Comparison of ENCODE assay signal across 21 cellular contexts in the genomic region with DNA sequence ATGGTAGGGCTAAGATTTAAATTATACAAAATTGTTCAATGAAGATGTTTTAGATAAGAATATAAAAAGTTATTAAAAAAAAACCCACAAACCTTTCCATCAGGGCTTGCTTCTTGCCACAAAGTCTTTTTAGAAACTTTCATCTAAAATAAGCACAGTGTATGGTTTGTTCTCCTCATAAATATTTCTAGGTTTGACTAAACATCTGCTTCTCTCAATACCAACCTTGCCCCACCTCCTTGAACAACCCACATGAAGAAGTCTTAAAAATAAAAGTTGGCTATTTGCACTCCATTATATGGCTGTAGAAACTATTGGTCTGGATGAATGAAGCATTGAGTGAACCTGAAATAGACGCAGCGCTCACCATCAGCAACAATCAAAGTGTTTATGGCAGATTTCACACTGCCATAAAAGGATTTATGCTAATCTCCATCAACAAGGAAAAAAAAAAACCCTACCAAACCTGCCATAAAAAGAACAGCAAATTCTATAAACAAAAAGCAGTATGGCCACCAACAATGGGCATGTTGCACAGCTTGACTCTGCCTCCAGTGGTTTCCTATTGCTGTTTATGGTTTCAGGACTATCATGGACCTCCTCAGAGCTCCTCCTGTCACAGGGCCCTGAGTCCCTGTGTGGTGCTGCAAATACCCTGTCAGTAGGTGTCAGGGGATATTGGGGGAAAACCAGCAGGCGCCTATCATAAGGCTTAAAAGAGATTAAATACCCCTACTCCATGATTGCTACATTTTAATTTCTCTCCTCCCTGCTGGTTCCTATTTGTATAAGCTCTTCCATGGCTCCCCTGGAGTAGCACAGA.
"Had no signal": no experiment of that assay in that cellular context is flagged by ENCODE, and none has a peak within 500 bp of the region (broad histone marks: within the 10 kb centered on the region; RNA-seq: fewer than 3 reads in every experiment).

No MANE protein-coding gene starts in this region.

- H3K27ac ChIP-seq: gastrocnemius medialis, left lung, suprapubic skin, transverse colon, vagina had no signal

- FAIRE-seq: bronchial epithelial cell, kidney had no signal

- ATAC-seq: activated T-cell treated with anti-CD3 and anti-CD28 coated beads, Interleukin-2, amount 50 U/mL, for 72 hours; gastrocnemius medialis; left lung had no signal

- H3K36me3 ChIP-seq: gastrocnemius medialis, left lung, suprapubic skin, transverse colon, vagina had no signal

- H3K4me1 ChIP-seq: gastrocnemius medialis, suprapubic skin, vagina had no signal

- H3K4me3 ChIP-seq: gastrocnemius medialis, left lung, suprapubic skin, transverse colon, vagina had no signal

- H3K27ac Mint-ChIP-seq: activated T-cell treated with anti-CD3 and anti-CD28 coated beads, Interleukin-2, amount 50 U/mL, for 72 hours; mesothelial cell of epicardium; progenitor cell of endocrine pancreas; stimulated activated naive CD8-positive, alpha-beta T cell treated with anti-CD3 and anti-CD28 coated beads, Interleukin-15, Interleukin-2, amounts not matched to agents 100 ng/mL and 50 ng/mL, for 24 hours had no signal

- H3K9me3 Mint-ChIP-seq: activated T-cell treated with anti-CD3 and anti-CD28 coated beads, Interleukin-2, amount 50 U/mL, for 72 hours; mesothelial cell of epicardium; neural crest cell; stimulated activated naive CD8-positive, alpha-beta T cell treated with anti-CD3 and anti-CD28 coated beads, Interleukin-15, Interleukin-2, amounts not matched to agents 100 ng/mL and 50 ng/mL, for 24 hours had no signal

- H3K36me3 Mint-ChIP-seq: mesothelial cell of epicardium had no signal

- H3K9me3 ChIP-seq: gastrocnemius medialis, left lung, suprapubic skin, transverse colon, vagina had no signal

- H3K4me3 Mint-ChIP-seq: activated naive CD8-positive, alpha-beta T cell; activated T-cell treated with anti-CD3 and anti-CD28 coated beads, Interleukin-2, amount 50 U/mL, for 72 hours; mesothelial cell of epicardium; neural crest cell; stimulated activated naive CD8-positive, alpha-beta T cell treated with anti-CD3 and anti-CD28 coated beads, Interleukin-15, Interleukin-2, amounts not matched to agents 100 ng/mL and 50 ng/mL, for 24 hours had no signal

- H3K27me3 Mint-ChIP-seq: activated naive CD8-positive, alpha-beta T cell; stimulated activated naive CD8-positive, alpha-beta T cell treated with anti-CD3 and anti-CD28 coated beads, Interleukin-15, Interleukin-2, amounts not matched to agents 100 ng/mL and 50 ng/mL, for 24 hours had no signal

- DNase-seq: activated CD4-positive, alpha-beta T cell treated with anti-CD3 and anti-CD28 coated beads, Interleukin-2, amount 50 U/mL, for 1 hour; activated CD8-positive, alpha-beta memory T cell treated with anti-CD3 and anti-CD28 coated beads, Interleukin-2, amount 50 U/mL, for 4 hours; activated gamma-delta T cell; activated T-cell treated with anti-CD3 and anti-CD28 coated beads, Interleukin-2, amount 50 U/mL, for 72 hours; effector CD4-positive, alpha-beta T cell; gastrocnemius medialis; head of caudate nucleus; kidney; left lung; stimulated activated CD4-positive, alpha-beta T cell treated with anti-CD3 and anti-CD28 coated beads, Interleukin-12 subunit alpha, Interleukin-12 subunit beta, amount 100 ng/mL, for 4 hours; stimulated activated CD4-positive, alpha-beta T cell treated with anti-CD3 and anti-CD28 coated beads, Interleukin-1b, Interleukin-23, amount 100 ng/mL, for 48 hours; T1000; transverse colon had no signal
